ENCODE assay signal across 33 cellular contexts in the genomic region with DNA sequence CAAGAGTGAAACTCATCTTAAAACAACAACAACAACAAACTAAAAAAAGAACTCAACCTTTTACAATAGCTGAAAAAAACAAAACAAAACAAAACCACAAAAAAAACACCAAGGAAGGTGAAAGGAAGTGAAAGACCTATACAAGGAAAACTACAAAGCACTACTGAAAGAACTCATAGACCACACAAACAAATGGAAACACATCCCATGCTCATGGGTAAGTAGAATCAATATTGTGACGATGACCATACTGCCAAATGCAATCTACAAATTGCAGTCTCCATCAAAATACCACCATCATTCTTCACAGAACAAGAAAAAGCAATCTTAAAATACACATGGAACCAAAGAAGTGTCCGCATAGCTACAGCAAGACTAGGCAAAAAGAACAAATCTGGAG. TPM values are rescaled to one million over a fixed set of nuclear protein-coding genes. Genes with fewer than 3 reads are reported as not detected.
DNase-seq lines count a peak whose midpoint lies in the region; ATAC-seq and TF ChIP-seq lines count a peak whose summit lies in the region.
"Had no signal": no experiment of that assay in that cellular context is flagged by ENCODE, and none has a peak within 500 bp of the region (broad histone marks: within the 10 kb centered on the region; RNA-seq: fewer than 3 reads in every experiment).

No MANE protein-coding gene starts in this region.

- no peak overlapping the region for H3K9ac ChIP-seq in H9 (ENCODE audit: extremely low read depth, insufficient read length, low read length)
- no peak overlapping the region for H3K9ac ChIP-seq in mesenchymal stem cell (ENCODE audit: low read length)

- H4K8ac ChIP-seq in H9 (replicated peaks; ENCODE audit: insufficient read length, low read depth, low read length) (no peak overlapping the region), mesenchymal stem cell (ENCODE audit: low read length) (no peak overlapping the region)

- H3K27ac Mint-ChIP-seq in activated naive CD4-positive, alpha-beta T cell treated with anti-CD3 and anti-CD28 coated beads, Interleukin-2, amount 10 ng/mL, durations not matched to agents 7 days and 5 days, result peak overlapping the region; percentile 64
- H3K27ac Mint-ChIP-seq in H9 (peak overlapping the region; percentile 36 to 100 (median 79); a peak in 4 of 7 replicates), WTC11 (peak overlapping the region; percentile 100)
- H3K27ac Mint-ChIP-seq: CD8-positive, alpha-beta memory T cell had no signal

- no peaks in the 10 kb centered on the region for H3K9me3 ChIP-seq in H9 (ENCODE audit: control insufficient read depth, low read depth, low read length)
- H3K9me3 ChIP-seq in mesenchymal stem cell (ENCODE audit: control insufficient read depth, low read length), result no peaks in the 10 kb centered on the region
- H3K9me3 ChIP-seq: BE2C, esophagus muscularis mucosa, psoas muscle, transverse colon had no signal

- H2AK5ac ChIP-seq in H9 (ENCODE audit: insufficient read length, low read length), result no peak overlapping the region
- peak overlapping the region; percentile 80 for H2AK5ac ChIP-seq in mesenchymal stem cell (ENCODE audit: low read length, severe bottlenecking)

- H4K20me1 ChIP-seq in H9 (ENCODE audit: control insufficient read depth, insufficient read depth, insufficient read length), result no peaks in the 10 kb centered on the region

- peaks cover 9% of the 10 kb centered on the region for H3K27me3 Mint-ChIP-seq in activated naive CD4-positive, alpha-beta T cell treated with anti-CD3 and anti-CD28 coated beads, Interleukin-2, amount 10 ng/mL, durations not matched to agents 7 days and 5 days
- H3K27me3 Mint-ChIP-seq in H9 (ENCODE audit: low read depth) (no peaks in the 10 kb centered on the region), WTC11 (ENCODE audit: low read depth) (no peaks in the 10 kb centered on the region)

- H3K56ac ChIP-seq in H9 (ENCODE audit: insufficient read length, low read depth, low read length), result no peak overlapping the region

- no peak overlapping the region for H2BK20ac ChIP-seq in H9 (ENCODE audit: low read depth, low read length, poor library complexity, severe bottlenecking)

- no peaks in the 10 kb centered on the region for H3K23me2 ChIP-seq in H9 (ENCODE audit: insufficient read length, low read depth, low read length, poor library complexity, severe bottlenecking)

- no peak overlapping the region for H3K4me3 ChIP-seq in mesenchymal stem cell (ENCODE audit: insufficient read depth in 1 of 2, low read depth in 1 of 2, low read length in 2 of 2)
- H3K4me3 ChIP-seq: esophagus muscularis mucosa, psoas muscle, transverse colon had no signal

- no peak overlapping the region for H3K27ac ChIP-seq in H9 (ENCODE audit: insufficient read length, low read depth, low read length)
- peak overlapping the region; percentile 99 for H3K27ac ChIP-seq in mesenchymal stem cell (ENCODE audit: low read length, poor library complexity, severe bottlenecking)
- H3K27ac ChIP-seq: brain microvascular endothelial cell, esophagus muscularis mucosa, psoas muscle had no signal

- H3K4me1 Mint-ChIP-seq in activated naive CD4-positive, alpha-beta T cell treated with anti-CD3 and anti-CD28 coated beads, Interleukin-2, amount 10 ng/mL, durations not matched to agents 7 days and 5 days, result peaks cover 34% of the 10 kb centered on the region
- H3K4me1 Mint-ChIP-seq in H9 (peaks cover 89 to 91% of the 10 kb centered on the region in 2 experiments), WTC11 (peaks cover 96% of the 10 kb centered on the region)

- no peak overlapping the region for H3K4me2 ChIP-seq in H9 (ENCODE audit: insufficient read depth, insufficient read length, low read length)
- no peak overlapping the region for H3K4me2 ChIP-seq in mesenchymal stem cell (ENCODE audit: low read length, poor library complexity, severe bottlenecking)

- peaks cover 14% of the 10 kb centered on the region for H3K9me3 Mint-ChIP-seq in activated naive CD4-positive, alpha-beta T cell treated with anti-CD3 and anti-CD28 coated beads, Interleukin-2, amount 10 ng/mL, durations not matched to agents 7 days and 5 days
- H3K9me3 Mint-ChIP-seq in H9 (peaks cover 2 to 12% of the 10 kb centered on the region in 2 experiments; a peak in 3 of 5 replicates), WTC11 (peaks cover 13% of the 10 kb centered on the region)
- H3K9me3 Mint-ChIP-seq: activated T-cell treated with anti-CD3 and anti-CD28 coated beads, Interleukin-2, amount 50 U/mL, for 24 hours; CD8-positive, alpha-beta memory T cell; endodermal cell had no signal

- H3K14ac ChIP-seq in H9 (ENCODE audit: insufficient read depth, low read length) (no peak overlapping the region), mesenchymal stem cell (ENCODE audit: low read length in 2 of 2) (no peak overlapping the region)

- no peaks in the 10 kb centered on the region for H3K27me3 ChIP-seq in H9 (ENCODE audit: insufficient read depth, low read length)
- no peaks in the 10 kb centered on the region for H3K27me3 ChIP-seq in mesenchymal stem cell (ENCODE audit: control insufficient read depth in 1 of 2, insufficient read depth in 1 of 2, low read length in 2 of 2)
- H3K27me3 ChIP-seq: BE2C, brain microvascular endothelial cell, esophagus muscularis mucosa, transverse colon had no signal

- H2AFZ ChIP-seq in H9 (ENCODE audit: low read length) (no peak overlapping the region), mesenchymal stem cell (ENCODE audit: low read depth, low read length) (no peak overlapping the region)

- H4K5ac ChIP-seq in H9 (ENCODE audit: insufficient read length, low read depth, low read length), result no peak overlapping the region

- DNase-seq in activated naive CD4-positive, alpha-beta T cell treated with anti-CD3 and anti-CD28 coated beads, Interleukin-2, amount 10 ng/mL, durations not matched to agents 7 days and 5 days, result no peak
- DNase-seq in activated naive CD4-positive, alpha-beta T cell treated with Interleukin-2 at 50 U/mL for 16 hours, result no peak
- DNase-seq in H9 (no peak), WTC11 (ENCODE audit: low spot score) (no peak), mesenchymal stem cell (no peak), A172 (ENCODE audit: low spot score) (no peak), kidney tubule cell (ENCODE audit: low spot score) (no peak)
- DNase-seq: activated T-cell treated with anti-CD3 and anti-CD28 coated beads, Interleukin-2, amount 50 U/mL, for 24 hours; amniotic stem cell; BE2C; brain microvascular endothelial cell; CD8-positive, alpha-beta memory T cell; cerebellar nuclear complex; dermis blood vessel endothelial cell; EL; endodermal cell; foreskin fibroblast; HCEC 1CT; head of caudate nucleus; kidney; midbrain; naive B cell; NCI-H1092 treated with DMSO at 0.1 percent for 48 hours; NCI-H187 treated with DMSO at 0.1 percent for 48 hours; NCI-H524; NK-92 treated with Interleukin-12 subunit alpha and Interleukin-12 subunit beta, amount 100 ng/mL, for 24 hours; psoas muscle; Right ventricle myocardium superior; stimulated activated CD4-positive, alpha-beta T cell treated with anti-CD3 and anti-CD28 coated beads, Interleukin-4, amount 100 ng/mL, for 1 hour; transverse colon had no signal

- H4K91ac ChIP-seq in H9 (ENCODE audit: insufficient read length, low read depth, low read length) (no peak overlapping the region), mesenchymal stem cell (ENCODE audit: low read length) (no peak overlapping the region)

- TF ChIP-seq CTCF in H9 (conservative IDR thresholded peaks at IDR 0.05), result no peak
- no peak for TF ChIP-seq CTCF in WTC11 (IDR thresholded peaks at IDR 0.05)

- H3T11ph ChIP-seq in H9 (ENCODE audit: low read length), result peak overlapping the region; percentile 29

- H3K4me1 ChIP-seq in H9 (ENCODE audit: insufficient read depth, low read length) (peaks cover 24% of the 10 kb centered on the region; the same call in 1 of the 2 replicates), mesenchymal stem cell (ENCODE audit: control insufficient read depth, insufficient read depth, low read depth, low read length) (peaks cover 7% of the 10 kb centered on the region)
- H3K4me1 ChIP-seq: BE2C had no signal

- CTCF ChIA-PET in activated naive CD4-positive, alpha-beta T cell treated with anti-CD3 and anti-CD28 coated beads, Interleukin-2, amount 10 ng/mL, durations not matched to agents 7 days and 5 days (lab: Charles Lee), result no interaction called here
- CTCF ChIA-PET in WTC11 (lab: Charles Lee), result no interaction called here

- no CpG with 5 or more reads among the region's 2 CpGs for WGBS in H9 (ENCODE audit: extremely low coverage, insufficient read length, low lambda C conversion rate)
- 98% methylated on average over 2 of the region's 2 CpGs for WGBS in mesenchymal stem cell

- H3K79me2 ChIP-seq in H9 (ENCODE audit: insufficient read depth, low read length), result no peaks in the 10 kb centered on the region

- H2BK15ac ChIP-seq in H9 (ENCODE audit: low read depth, low read length), result no peak overlapping the region
- H2BK15ac ChIP-seq in mesenchymal stem cell (ENCODE audit: low read depth, poor library complexity, severe bottlenecking), result no peak overlapping the region

- H3K4ac ChIP-seq in H9 (ENCODE audit: low read depth, low read length) (no peak overlapping the region), mesenchymal stem cell (ENCODE audit: low read depth in 1 of 2, low read length in 2 of 2) (no peak overlapping the region)

- H3K79me1 ChIP-seq in H9 (ENCODE audit: insufficient read depth, low read depth, low read length, poor library complexity, severe bottlenecking) (no peaks in the 10 kb centered on the region), mesenchymal stem cell (replicated peaks; ENCODE audit: low read length, poor library complexity, severe bottlenecking) (no peaks in the 10 kb centered on the region)

- POLR2A ChIA-PET in WTC11 (lab: Charles Lee), result no interaction called here

- no peak overlapping the region for H2BK5ac ChIP-seq in H9 (ENCODE audit: insufficient read length, low read length)
- H2BK5ac ChIP-seq in mesenchymal stem cell (ENCODE audit: low read depth, low read length, poor library complexity, severe bottlenecking), result no peak overlapping the region

- no peaks in the 10 kb centered on the region for H3K36me3 Mint-ChIP-seq in activated naive CD4-positive, alpha-beta T cell treated with anti-CD3 and anti-CD28 coated beads, Interleukin-2, amount 10 ng/mL, durations not matched to agents 7 days and 5 days
- H3K36me3 Mint-ChIP-seq in H9 (ENCODE audit: insufficient read depth in 1 of 3, low read depth in 3 of 3) (peaks cover 3 to 20% (median 9%) of the 10 kb centered on the region in 3 experiments; a peak in 5 of 7 replicates), WTC11 (peaks cover 7% of the 10 kb centered on the region)

- H2BK12ac ChIP-seq in H9 (ENCODE audit: insufficient read length, low read depth, low read length), result no peak overlapping the region
- H2BK12ac ChIP-seq in mesenchymal stem cell (ENCODE audit: low read length in 2 of 2), result no peak overlapping the region

- H2BK120ac ChIP-seq in H9 (ENCODE audit: low read depth, low read length, poor library complexity, severe bottlenecking), result peak overlapping the region; percentile 23
- no peak overlapping the region for H2BK120ac ChIP-seq in mesenchymal stem cell (ENCODE audit: low read depth, low read length)

- no peak overlapping the region for H3K18ac ChIP-seq in H9 (ENCODE audit: insufficient read length, low read depth, low read length)
- no peak overlapping the region for H3K18ac ChIP-seq in mesenchymal stem cell (ENCODE audit: low read depth in 1 of 2, low read length in 2 of 2)

- no peak for ATAC-seq in WTC11
- no peak for ATAC-seq in GM18502 (IDR thresholded peaks at IDR 0.05; ENCODE audit: poor library complexity, unreplicated experiment)
- ATAC-seq: psoas muscle, SK-N-SH treated with all-trans-retinoic acid at 6 μM for 48 hours had no signal

- H3K23ac ChIP-seq in H9 (ENCODE audit: insufficient read length, low read depth, low read length), result no peak overlapping the region
- no peak overlapping the region for H3K23ac ChIP-seq in mesenchymal stem cell (ENCODE audit: low read length in 2 of 2)

- H3K36me3 ChIP-seq in mesenchymal stem cell (ENCODE audit: control insufficient read depth in 1 of 2, insufficient read depth in 2 of 2, low read depth in 1 of 2, low read length in 2 of 2), result no peaks in the 10 kb centered on the region
- H3K36me3 ChIP-seq: BE2C, brain microvascular endothelial cell, esophagus muscularis mucosa, transverse colon had no signal

- H3K4me3 Mint-ChIP-seq in activated naive CD4-positive, alpha-beta T cell treated with anti-CD3 and anti-CD28 coated beads, Interleukin-2, amount 10 ng/mL, durations not matched to agents 7 days and 5 days, result no peak overlapping the region
- H3K4me3 Mint-ChIP-seq in H9 (no peak overlapping the region), WTC11 (no peak overlapping the region)
- H3K4me3 Mint-ChIP-seq: activated T-cell treated with anti-CD3 and anti-CD28 coated beads, Interleukin-2, amount 50 U/mL, for 24 hours; CD8-positive, alpha-beta memory T cell; endodermal cell; naive B cell had no signal

RNA-seq across cellular contexts. Expression of a gene that starts 41.5 kb away (rescaled TPM):
- total RNA-seq in H9 (2021) (95.2 and 99.0 TPM in 2 replicates), WTC11 (2021) (115 to 134 TPM (median 127 TPM) in 3 replicates)
- 10.4 TPM for polyA plus RNA-seq in mesenchymal stem cell (2013, experiment 1 of 2)
- polyA plus RNA-seq in mesenchymal stem cell (2013, experiment 2 of 2), result 10.7 TPM
- 188 and 216 TPM in 2 replicates for total RNA-seq in A172 (2014; rRNA removed; shearing (Covaris generic))
- polyA plus RNA-seq: CD8-positive, alpha-beta memory T cell had no signal

RNA-seq across cellular contexts. Expression of a gene that starts 52.6 kb away (rescaled TPM):
- 1.2 and 2.4 TPM in 2 replicates for total RNA-seq in H9 (2021)
- total RNA-seq in WTC11 (2021), result 2.1 to 2.7 TPM (median 2.3 TPM) in 3 replicates
- polyA plus RNA-seq in mesenchymal stem cell (2013, experiment 1 of 2), result 3.6 TPM
- 3.7 TPM for polyA plus RNA-seq in mesenchymal stem cell (2013, experiment 2 of 2)
- 3.3 and 5.2 TPM in 2 replicates for total RNA-seq in A172 (2014; rRNA removed; shearing (Covaris generic))
